9 cellular contexts compared by ENCODE assay signal in genomic region chr4:41991916-41992767, GRCh38. TPM values are rescaled to one million over a fixed set of nuclear protein-coding genes. Genes with fewer than 3 reads are reported as not detected.
DNase-seq lines count a peak whose midpoint lies in the region; ATAC-seq and TF ChIP-seq lines count a peak whose summit lies in the region.
"Had no signal": no experiment of that assay in that cellular context is flagged by ENCODE, and none has a peak within 500 bp of the region (broad histone marks: within the 10 kb centered on the region; RNA-seq: fewer than 3 reads in every experiment).

No MANE protein-coding gene starts in this region.

- CTCF ChIA-PET in activated CD8-positive, alpha-beta T cell treated with anti-CD3 and anti-CD28 coated beads for 36 hours (lab: Charles Lee): interaction anchor here (1.1 to 1.3 kb wide), 2 partner anchors 16 to 34 kb away, joined by 3 read pairs; no protein-coding TSS in a partner anchor

- peaks cover 33% of the 10 kb centered on the region for H3K4me1 Mint-ChIP-seq in activated CD8-positive, alpha-beta T cell treated with anti-CD3 and anti-CD28 coated beads for 36 hours (ENCODE audit: low read depth)
- peaks cover 34 to 48% of the 10 kb centered on the region in 2 donors for H3K4me1 Mint-ChIP-seq in immature natural killer cell

- no peaks in the 10 kb centered on the region for H3K36me3 ChIP-seq in BE2C
- H3K36me3 ChIP-seq: ascending aorta had no signal

- H3K4me3 Mint-ChIP-seq in activated CD8-positive, alpha-beta T cell treated with anti-CD3 and anti-CD28 coated beads for 36 hours: peak overlapping the region; percentile 98
- H3K4me3 Mint-ChIP-seq in immature natural killer cell: peak overlapping the region in 3 of 5 donors; percentile 96 to 100 (median 98)

- H3K36me3 Mint-ChIP-seq in activated CD8-positive, alpha-beta T cell treated with anti-CD3 and anti-CD28 coated beads for 36 hours (ENCODE audit: low read depth): peaks cover 15% of the 10 kb centered on the region
- peaks cover 0 to 4% (median 0%) of the 10 kb centered on the region in 3 donors for H3K36me3 Mint-ChIP-seq in immature natural killer cell

- H3K9me3 Mint-ChIP-seq in activated CD8-positive, alpha-beta T cell treated with anti-CD3 and anti-CD28 coated beads for 36 hours: no peaks in the 10 kb centered on the region
- no peaks in the 10 kb centered on the region for H3K9me3 Mint-ChIP-seq in immature natural killer cell

- ATAC-seq in activated CD8-positive, alpha-beta T cell treated with anti-CD3 and anti-CD28 coated beads for 36 hours: no peak
- no peak for ATAC-seq in GM18867 (IDR thresholded peaks at IDR 0.05; ENCODE audit: unreplicated experiment)

- H3K4me3 ChIP-seq in BE2C (ENCODE audit: low read depth, low read length) (peak overlapping the region; percentile 97), lower leg skin (ENCODE audit: low read depth, poor library complexity, severe bottlenecking) (no peak overlapping the region)

- H3K27me3 Mint-ChIP-seq in activated CD8-positive, alpha-beta T cell treated with anti-CD3 and anti-CD28 coated beads for 36 hours: no peaks in the 10 kb centered on the region
- H3K27me3 Mint-ChIP-seq in immature natural killer cell (ENCODE audit: low read depth in 3 of 3): peaks cover 4 to 18% (median 17%) of the 10 kb centered on the region in 3 donors

- no peaks in the 10 kb centered on the region for H3K27me3 ChIP-seq in BE2C
- H3K27me3 ChIP-seq: ascending aorta had no signal

- DNase-seq in BE2C (no peak), HCEC 1CT (peak; percentile 1), immature natural killer cell (no peak), lower leg skin (ENCODE audit: low spot score in 2 of 2) (no peak), iPS-NIHi7 (ENCODE audit: extremely low spot score) (no peak), AG08396 (ENCODE audit: low spot score) (no peak)
- no peak for DNase-seq in activated CD8-positive, alpha-beta T cell treated with anti-CD3 and anti-CD28 coated beads for 36 hours

- H3K9me3 ChIP-seq in BE2C: no peaks in the 10 kb centered on the region
- H3K9me3 ChIP-seq: ascending aorta had no signal

- no peak overlapping the region for H3K27ac Mint-ChIP-seq in activated CD8-positive, alpha-beta T cell treated with anti-CD3 and anti-CD28 coated beads for 36 hours
- peak overlapping the region in 4 of 6 donors; percentile 12 to 98 (median 69) for H3K27ac Mint-ChIP-seq in immature natural killer cell

- POLR2A ChIA-PET in activated CD8-positive, alpha-beta T cell treated with anti-CD3 and anti-CD28 coated beads for 36 hours (lab: Charles Lee): interaction anchor here (1.0 to 1.9 kb wide), 2 partner anchors 9 to 111 kb away, joined by 3 to 5 read pairs; no protein-coding TSS in a partner anchor

- TF ChIP-seq POLR2A in lower leg skin (IDR thresholded peaks at IDR 0.05): no peak

- intact Hi-C loops in activated CD8-positive, alpha-beta T cell treated with anti-CD3 and anti-CD28 coated beads for 36 hours (cut with micrococcal nuclease): no loop called here
- intact Hi-C loops in lower leg skin (cut with DNase I; ENCODE audit: low total_unique reads): no loop called here

- WGBS in lower leg skin, 2 donors: 86 to 88% methylated on average over 10 of the region's 10 CpGs

- no peak for TF ChIP-seq CTCF in BE2C (IDR thresholded peaks at IDR 0.05; ENCODE audit: low read depth, low read length)
- TF ChIP-seq CTCF in activated CD8-positive, alpha-beta T cell treated with anti-CD3 and anti-CD28 coated beads for 36 hours (IDR thresholded peaks at IDR 0.05): no peak
- no peak for TF ChIP-seq CTCF in lower leg skin (IDR thresholded peaks at IDR 0.05)

- peaks cover 2% of the 10 kb centered on the region; the same call in 1 of the 2 replicates for H3K4me1 ChIP-seq in BE2C

RNA-seq across cellular contexts. Expression of gene SLC30A9, which starts 1.8 kb away (rescaled TPM):
- polyA plus RNA-seq in BE2C (2012; ENCODE audit: insufficient read depth, insufficient read length, low read depth): 39.5 TPM
- 10 to 100 TPM; 42.5 to 51.6 TPM for total RNA-seq in activated CD8-positive, alpha-beta T cell treated with anti-CD3 and anti-CD28 coated beads for 36 hours
- polyA plus RNA-seq in immature natural killer cell: 10 to 100 TPM; 17.3 to 30.9 (median 29.9) TPM
- total RNA-seq in lower leg skin: 10 to 100 TPM; 32.2 to 40.8 (median 34.8) TPM

RNA-seq across cellular contexts. Expression of gene DCAF4L1, which starts 10.6 kb away (rescaled TPM):
- polyA plus RNA-seq in BE2C (2012; ENCODE audit: insufficient read depth, insufficient read length, low read depth): 1.9 TPM
- total RNA-seq in activated CD8-positive, alpha-beta T cell treated with anti-CD3 and anti-CD28 coated beads for 36 hours: under 1 TPM; 0.31 to 0.41 TPM
- polyA plus RNA-seq in immature natural killer cell: under 1 TPM in 1 of 3 donors, not detected in 2; 0.08 TPM
- under 1 TPM in 2 of 4 donors, not detected in 2; 0.06 to 0.23 TPM for total RNA-seq in lower leg skin

RNA-seq across cellular contexts. Expression of gene TMEM33, which starts 56.9 kb away (rescaled TPM):
- polyA plus RNA-seq in BE2C (2012; ENCODE audit: insufficient read depth, insufficient read length, low read depth): 59.0 TPM
- total RNA-seq in activated CD8-positive, alpha-beta T cell treated with anti-CD3 and anti-CD28 coated beads for 36 hours: 10 to 100 TPM; 49.2 to 49.4 TPM
- polyA plus RNA-seq in immature natural killer cell: 10 to 100 TPM; 11.0 to 31.4 (median 14.1) TPM
- total RNA-seq in lower leg skin: 10 to 100 TPM; 42.5 to 59.9 (median 49.1) TPM
